Comparison of ENCODE assay signal across 38 cellular contexts in the genomic region with DNA sequence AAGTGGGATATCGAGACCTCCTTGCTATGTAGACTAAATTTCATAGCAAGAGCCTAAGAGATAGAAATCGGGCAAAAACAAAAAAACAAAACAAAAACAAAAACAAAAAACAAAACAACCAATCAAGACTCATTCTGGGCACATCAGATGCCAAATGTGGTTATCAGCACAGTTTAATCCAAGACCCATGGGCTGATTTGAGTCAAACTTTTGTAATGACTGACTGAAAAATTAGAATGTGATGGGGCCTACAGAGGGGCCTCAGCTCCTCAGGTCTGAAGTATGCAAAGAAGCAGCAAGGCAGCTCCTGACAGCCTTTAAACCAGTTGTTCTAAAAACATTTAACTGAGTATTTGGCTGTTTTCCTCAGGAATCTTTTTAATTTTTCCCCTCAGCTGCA.
"Had no signal": no experiment of that assay in that cellular context is flagged by ENCODE, and none has a peak within 500 bp of the region (broad histone marks: within the 10 kb centered on the region; RNA-seq: fewer than 3 reads in every experiment).

No MANE protein-coding gene starts in this region.

- ATAC-seq: activated CD4-positive, CD25-positive, alpha-beta regulatory T cell treated with anti-CD3 and anti-CD28 coated beads, Interleukin-2, amount 50 U/mL, for 24 hours; activated CD8-positive, alpha-beta T cell treated with anti-CD3 and anti-CD28 coated beads for 36 hours; activated naive CD8-positive, alpha-beta T cell treated with anti-CD3 and anti-CD28 coated beads, Interleukin-2, amount 50 U/mL, for 24 hours; activated T-cell treated with anti-CD3 and anti-CD28 coated beads, Interleukin-2, amount 50 U/mL, for 4 hours; gastroesophageal sphincter; T-helper 17 cell had no signal

- H3K4me1 Mint-ChIP-seq: activated naive CD4-positive, alpha-beta T cell treated with anti-CD3 and anti-CD28 coated beads, Interleukin-2, amount 50 U/mL, for 24 hours; activated naive CD8-positive, alpha-beta T cell treated with anti-CD3 and anti-CD28 coated beads for 36 hours; activated naive CD8-positive, alpha-beta T cell treated with anti-CD3 and anti-CD28 coated beads, Interleukin-2, amount 50 U/mL, for 24 hours; brain; T-helper 17 cell had no signal

- H3K4me3 ChIP-seq: adrenal gland, breast epithelium, cardiac muscle cell, colonic mucosa, esophagus squamous epithelium, gastroesophageal sphincter had no signal

- H3K36me3 ChIP-seq: adrenal gland, breast epithelium, cardiac muscle cell, colonic mucosa, esophagus squamous epithelium, gastroesophageal sphincter had no signal

- FAIRE-seq: endometrium, endothelial cell of umbilical vein had no signal

- H3K9me3 ChIP-seq: adrenal gland, breast epithelium, colonic mucosa, esophagus squamous epithelium, gastroesophageal sphincter had no signal

- H3K27me3 ChIP-seq: adrenal gland, breast epithelium, cardiac muscle cell, colonic mucosa, esophagus squamous epithelium, gastroesophageal sphincter had no signal

- H3K4me3 Mint-ChIP-seq: activated B cell treated with CpG ODN at 0.5 μM for 24 hours; activated CD8-positive, alpha-beta T cell treated with anti-CD3 and anti-CD28 coated beads for 36 hours; activated naive CD4-positive, alpha-beta T cell treated with anti-CD3 and anti-CD28 coated beads for 36 hours; activated naive CD4-positive, alpha-beta T cell treated with anti-CD3 and anti-CD28 coated beads, Interleukin-2, amount 50 U/mL, for 24 hours; activated naive CD8-positive, alpha-beta T cell treated with anti-CD3 and anti-CD28 coated beads for 36 hours; activated naive CD8-positive, alpha-beta T cell treated with anti-CD3 and anti-CD28 coated beads, Interleukin-2, amount 50 U/mL, for 24 hours; activated T-cell treated with anti-CD3 and anti-CD28 coated beads, Interleukin-2, amount 50 U/mL, for 4 hours; activated T-helper 1 cell treated with anti-CD3 and anti-CD28 coated beads, Interleukin-12 subunit alpha, Interleukin-12 subunit beta, Interleukin-2, Interleukin-4 antibody, amounts not matched to agents 30 ng/mL and 10 ng/mL and 1 ng/mL, durations not matched to agents 14 hours and 24 hours and 36 hours; brain; T-helper 17 cell; T-helper 2 cell treated with Interferon-gamma antibody and Interleukin-4, amounts not matched to agents 5 μg/mL and 100 μg/mL, for 36 hours had no signal

- H3K27me3 Mint-ChIP-seq: activated B cell treated with CpG ODN at 0.5 μM for 24 hours; activated CD8-positive, alpha-beta T cell treated with anti-CD3 and anti-CD28 coated beads for 36 hours; activated naive CD4-positive, alpha-beta T cell treated with anti-CD3 and anti-CD28 coated beads, Interleukin-2, amount 50 U/mL, for 24 hours; activated naive CD8-positive, alpha-beta T cell treated with anti-CD3 and anti-CD28 coated beads for 36 hours; activated naive CD8-positive, alpha-beta T cell treated with anti-CD3 and anti-CD28 coated beads, Interleukin-2, amount 50 U/mL, for 24 hours; brain; T-helper 17 cell had no signal

- H3K9me3 Mint-ChIP-seq: activated B cell treated with CpG ODN at 0.5 μM for 24 hours; activated CD8-positive, alpha-beta T cell treated with anti-CD3 and anti-CD28 coated beads for 36 hours; activated naive CD4-positive, alpha-beta T cell treated with anti-CD3 and anti-CD28 coated beads for 36 hours; activated naive CD4-positive, alpha-beta T cell treated with anti-CD3 and anti-CD28 coated beads, Interleukin-2, amount 50 U/mL, for 24 hours; activated naive CD8-positive, alpha-beta T cell treated with anti-CD3 and anti-CD28 coated beads for 36 hours; activated naive CD8-positive, alpha-beta T cell treated with anti-CD3 and anti-CD28 coated beads, Interleukin-2, amount 50 U/mL, for 24 hours; activated T-cell treated with anti-CD3 and anti-CD28 coated beads, Interleukin-2, amount 50 U/mL, for 4 hours; activated T-helper 1 cell treated with anti-CD3 and anti-CD28 coated beads, Interleukin-12 subunit alpha, Interleukin-12 subunit beta, Interleukin-2, Interleukin-4 antibody, amounts not matched to agents 30 ng/mL and 10 ng/mL and 1 ng/mL, durations not matched to agents 14 hours and 24 hours and 36 hours; activated T-helper 2 cell treated with anti-CD3 and anti-CD28 coated beads, Interferon-gamma antibody, Interleukin-2, Interleukin-4, amounts not matched to agents 10 μg/mL and 5 μg/mL and 100 μg/mL, durations not matched to agents 14 hours and 24 hours and 36 hours; brain; T-helper 2 cell treated with Interferon-gamma antibody and Interleukin-4, amounts not matched to agents 5 μg/mL and 100 μg/mL, for 36 hours had no signal

- H3K36me3 Mint-ChIP-seq: activated naive CD8-positive, alpha-beta T cell treated with anti-CD3 and anti-CD28 coated beads for 36 hours had no signal

- H3K27ac ChIP-seq: adrenal gland, breast epithelium, cardiac muscle cell, colonic mucosa, epithelial cell of prostate, esophagus squamous epithelium, gastroesophageal sphincter, WERI-Rb-1 had no signal

- H3K4me1 ChIP-seq: adrenal gland, breast epithelium, colonic mucosa, esophagus squamous epithelium, gastroesophageal sphincter had no signal

- DNase-seq: activated B cell treated with CpG ODN at 0.5 μM for 24 hours; activated CD4-positive, alpha-beta T cell treated with anti-CD3 and anti-CD28 coated beads for 48 hours; activated CD4-positive, alpha-beta T cell treated with anti-CD3 and anti-CD28 coated beads, Interleukin-2, amount 50 U/mL, for 1 hour; activated CD4-positive, alpha-beta T cell treated with anti-CD3 and anti-CD28 coated beads, Interleukin-2, amount 50 U/mL, for 48 hours; activated CD8-positive, alpha-beta memory T cell treated with anti-CD3 and anti-CD28 coated beads for 24 hours; activated CD8-positive, alpha-beta memory T cell treated with anti-CD3 and anti-CD28 coated beads, Interleukin-2, amount 50 U/mL, for 4 hours; activated CD8-positive, alpha-beta T cell treated with anti-CD3 and anti-CD28 coated beads for 36 hours; activated effector memory CD4-positive, alpha-beta T cell treated with anti-CD3 and anti-CD28 coated beads, Interleukin-2, amount 50 U/mL, for 16 hours; activated naive CD4-positive, alpha-beta T cell treated with anti-CD3 and anti-CD28 coated beads for 36 hours; activated naive CD8-positive, alpha-beta T cell treated with anti-CD3 and anti-CD28 coated beads for 36 hours; activated naive CD8-positive, alpha-beta T cell treated with anti-CD3 and anti-CD28 coated beads, Interleukin-2, amount 50 U/mL, for 24 hours; activated T-cell treated with anti-CD3 and anti-CD28 coated beads for 4 hours; activated T-cell treated with anti-CD3 and anti-CD28 coated beads, Interleukin-2, amount 50 U/mL, for 4 hours; adrenal gland; amygdala; aorta; central memory CD4-positive, alpha-beta T cell; cerebellar nuclear complex; colonic mucosa; effector CD8-positive, alpha-beta T cell; esophagus squamous epithelium; foreskin melanocyte; head of caudate nucleus; T-helper 17 cell; T1000; WERI-Rb-1 had no signal

- H3K27ac Mint-ChIP-seq: activated B cell treated with CpG ODN at 0.5 μM for 24 hours; activated CD8-positive, alpha-beta T cell treated with anti-CD3 and anti-CD28 coated beads for 36 hours; activated naive CD4-positive, alpha-beta T cell treated with anti-CD3 and anti-CD28 coated beads for 36 hours; activated naive CD4-positive, alpha-beta T cell treated with anti-CD3 and anti-CD28 coated beads, Interleukin-2, amount 50 U/mL, for 24 hours; activated naive CD8-positive, alpha-beta T cell treated with anti-CD3 and anti-CD28 coated beads for 36 hours; activated naive CD8-positive, alpha-beta T cell treated with anti-CD3 and anti-CD28 coated beads, Interleukin-2, amount 50 U/mL, for 24 hours; activated T-helper 1 cell treated with anti-CD3 and anti-CD28 coated beads, Interleukin-12 subunit alpha, Interleukin-12 subunit beta, Interleukin-2, Interleukin-4 antibody, amounts not matched to agents 30 ng/mL and 10 ng/mL and 1 ng/mL, durations not matched to agents 14 hours and 24 hours and 36 hours; activated T-helper 2 cell treated with anti-CD3 and anti-CD28 coated beads, Interferon-gamma antibody, Interleukin-2, Interleukin-4, amounts not matched to agents 10 μg/mL and 5 μg/mL and 100 μg/mL, durations not matched to agents 14 hours and 24 hours and 36 hours; brain; T-helper 17 cell; T-helper 2 cell treated with Interferon-gamma antibody and Interleukin-4, amounts not matched to agents 5 μg/mL and 100 μg/mL, for 36 hours had no signal
